Comparison of ENCODE assay signal across 24 cellular contexts in the genomic region with DNA sequence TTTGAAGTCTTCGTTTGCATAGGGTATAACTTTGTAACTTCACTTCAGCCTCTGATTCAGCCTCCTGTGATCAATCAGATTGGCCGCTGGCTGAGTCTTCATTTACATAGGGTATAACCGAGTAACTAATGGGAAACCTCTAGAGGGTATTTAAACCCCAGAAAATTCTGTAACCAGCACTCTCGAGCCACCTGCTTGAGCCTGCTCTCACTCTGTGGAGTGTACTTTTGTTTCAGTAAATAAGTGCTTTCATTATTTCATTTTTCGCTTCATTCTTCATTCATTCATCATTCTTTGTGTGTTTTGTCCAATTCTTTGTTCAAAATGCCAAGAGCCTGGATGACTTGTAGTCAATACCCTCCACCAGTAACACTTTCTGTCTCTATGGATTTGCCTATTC. TPM values are rescaled to one million over a fixed set of nuclear protein-coding genes. Genes with fewer than 3 reads are reported as not detected.
DNase-seq lines count a peak whose midpoint lies in the region; ATAC-seq and TF ChIP-seq lines count a peak whose summit lies in the region.
"Had no signal": no experiment of that assay in that cellular context is flagged by ENCODE, and none has a peak within 500 bp of the region (broad histone marks: within the 10 kb centered on the region; RNA-seq: fewer than 3 reads in every experiment).

No MANE protein-coding gene starts in this region.

- H3K9me2 ChIP-seq in SK-N-SH: no peaks in the 10 kb centered on the region

- H3K4me2 ChIP-seq in SK-N-SH: peak overlapping the region; percentile 34; the same call in 1 of the 2 replicates
- H3K4me2 ChIP-seq: BLaER1 had no signal

- peaks cover 100% of the 10 kb centered on the region for H3K79me2 ChIP-seq in SK-N-SH (ENCODE audit: insufficient read depth)

- H3K9ac ChIP-seq in SK-N-SH: no peak overlapping the region
- H3K9ac ChIP-seq: BLaER1 had no signal

- TF ChIP-seq EP300 in SK-N-SH (IDR thresholded peaks at IDR 0.05; ENCODE audit: borderline replicate concordance in 1 of 2, low read depth in 1 of 2, low read length in 1 of 2): no peak

- 45% methylated on average over 5 of the region's 5 CpGs for WGBS in SK-N-SH (ENCODE audit: low lambda C conversion rate)

- no peak overlapping the region for H2AFZ ChIP-seq in SK-N-SH (ENCODE audit: low read depth)

- H3K9me3 ChIP-seq in SK-N-SH: no peaks in the 10 kb centered on the region
- H3K9me3 ChIP-seq: BE2C had no signal

- H4K20me1 ChIP-seq in SK-N-SH (ENCODE audit: insufficient read depth): peaks cover 98% of the 10 kb centered on the region
- H4K20me1 ChIP-seq: BLaER1 had no signal

- CTCF ChIA-PET in SK-N-SH (lab: Yijun Ruan, JAX): no interaction called here

- no peak for ATAC-seq in SK-N-SH treated with all-trans-retinoic acid at 6 μM for 48 hours
- no peak for ATAC-seq in HG03521 (IDR thresholded peaks at IDR 0.05; ENCODE audit: unreplicated experiment)
- ATAC-seq: GM12878 had no signal

- H3K4me1 ChIP-seq in SK-N-SH (ENCODE audit: control insufficient read depth in 1 of 2, insufficient read depth in 2 of 2, low read depth in 1 of 2, low read length in 1 of 2): peaks cover 0 to 11% of the 10 kb centered on the region in 2 experiments; a peak in 3 of 4 replicates
- H3K4me1 ChIP-seq: BE2C, BLaER1 had no signal

- no peak overlapping the region for H3K4me3 ChIP-seq in SK-N-SH (ENCODE audit: low read depth in 2 of 2, low read length in 1 of 2)
- H3K4me3 ChIP-seq: BLaER1, GM12878 had no signal

- H3K27ac ChIP-seq in SK-N-SH (ENCODE audit: low read depth in 2 of 2, low read length in 1 of 2): peak overlapping the region; percentile 47 to 77; a peak in 2 of 4 replicates
- peak overlapping the region; percentile 33; the same call in 1 of the 2 replicates for H3K27ac ChIP-seq in 22Rv1
- 0 out of 2 replicates have a peak overlapping the region, but pooled peaks have one; percentile 43 for H3K27ac ChIP-seq in VCaP
- H3K27ac ChIP-seq: BLaER1 had no signal

- no peak for TF ChIP-seq RAD21 in SK-N-SH (IDR thresholded peaks at IDR 0.05; ENCODE audit: low read length)

- peaks cover 3 to 50% of the 10 kb centered on the region in 2 experiments for H3K36me3 ChIP-seq in SK-N-SH (replicated peaks in 1 of 2; ENCODE audit: control insufficient read depth in 1 of 2, insufficient read depth in 2 of 2, low read length in 1 of 2)
- H3K36me3 ChIP-seq: BE2C, BLaER1 had no signal

- no peak for DNase-seq in SK-N-SH
- DNase-seq: 8988T; ACHN; BE2C; C1 segment of cervical spinal cord; CD4-positive, alpha-beta memory T cell; CD4-positive, CD25-positive, alpha-beta regulatory T cell; CD8-positive, alpha-beta memory T cell; COR-L47; DMS 273 treated with DMSO at 0.1 percent for 48 hours; DMS153; DMS53; DMS79; DND-41; EL; GDM1 had no signal

- POLR2A ChIA-PET in SK-N-SH (lab: Yijun Ruan, JAX): no interaction called here

- no peaks in the 10 kb centered on the region for H3K27me3 ChIP-seq in SK-N-SH (ENCODE audit: insufficient read depth)
- H3K27me3 ChIP-seq: BE2C, BLaER1 had no signal

- peaks cover 67% of the 10 kb centered on the region for H3F3A ChIP-seq in SK-N-SH (replicated peaks; ENCODE audit: insufficient read depth)

- no peak for TF ChIP-seq CTCF in SK-N-SH (IDR thresholded peaks at IDR 0.05)
- TF ChIP-seq CTCF in 22Rv1 (IDR thresholded peaks at IDR 0.05): no peak
- no peak for TF ChIP-seq CTCF in VCaP (conservative IDR thresholded peaks at IDR 0.05)

TF ChIP-seq in SK-N-SH, 30 proteins besides CTCF, POLR2A, EP300 and RAD21 (continues in another document):
- TF ChIP-seq EZH2phosphoT487 (IDR thresholded peaks at IDR 0.05; ENCODE audit: borderline replicate concordance, low read depth): no peak
- TF ChIP-seq SIN3A (IDR thresholded peaks at IDR 0.05; ENCODE audit: borderline replicate concordance, low read depth, low read length): no peak
- TF ChIP-seq, protein P1, sequence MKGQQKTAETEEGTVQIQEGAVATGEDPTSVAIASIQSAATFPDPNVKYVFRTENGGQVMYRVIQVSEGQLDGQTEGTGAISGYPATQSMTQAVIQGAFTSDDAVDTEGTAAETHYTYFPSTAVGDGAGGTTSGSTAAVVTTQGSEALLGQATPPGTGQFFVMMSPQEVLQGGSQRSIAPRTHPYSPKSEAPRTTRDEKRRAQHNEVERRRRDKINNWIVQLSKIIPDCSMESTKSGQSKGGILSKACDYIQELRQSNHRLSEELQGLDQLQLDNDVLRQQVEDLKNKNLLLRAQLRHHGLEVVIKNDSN (IDR thresholded peaks at IDR 0.05; ENCODE audit: borderline replicate concordance, low read depth): no peak
- no peak for TF ChIP-seq CHD2 (IDR thresholded peaks at IDR 0.05; ENCODE audit: low read length, partially characterized antibody)
- TF ChIP-seq, protein P2, sequence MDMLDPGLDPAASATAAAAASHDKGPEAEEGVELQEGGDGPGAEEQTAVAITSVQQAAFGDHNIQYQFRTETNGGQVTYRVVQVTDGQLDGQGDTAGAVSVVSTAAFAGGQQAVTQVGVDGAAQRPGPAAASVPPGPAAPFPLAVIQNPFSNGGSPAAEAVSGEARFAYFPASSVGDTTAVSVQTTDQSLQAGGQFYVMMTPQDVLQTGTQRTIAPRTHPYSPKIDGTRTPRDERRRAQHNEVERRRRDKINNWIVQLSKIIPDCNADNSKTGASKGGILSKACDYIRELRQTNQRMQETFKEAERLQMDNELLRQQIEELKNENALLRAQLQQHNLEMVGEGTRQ (IDR thresholded peaks at IDR 0.05; ENCODE audit: borderline replicate concordance, low read depth, low read length): no peak
- TF ChIP-seq RFX5 (IDR thresholded peaks at IDR 0.05; ENCODE audit: low read length): no peak
- no peak for TF ChIP-seq FOSL2 (IDR thresholded peaks at IDR 0.05; ENCODE audit: borderline replicate concordance, low read depth)
- TF ChIP-seq MEF2A (IDR thresholded peaks at IDR 0.05; ENCODE audit: borderline replicate concordance, low read depth): no peak
- no peak for TF ChIP-seq SMC3 (IDR thresholded peaks at IDR 0.05; ENCODE audit: low read depth, low read length)
- TF ChIP-seq, protein P3, sequence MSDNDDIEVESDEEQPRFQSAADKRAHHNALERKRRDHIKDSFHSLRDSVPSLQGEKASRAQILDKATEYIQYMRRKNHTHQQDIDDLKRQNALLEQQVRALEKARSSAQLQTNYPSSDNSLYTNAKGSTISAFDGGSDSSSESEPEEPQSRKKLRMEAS (IDR thresholded peaks at IDR 0.05; ENCODE audit: low read depth): no peak
- TF ChIP-seq JUND (IDR thresholded peaks at IDR 0.05): no peak
- no peak for TF ChIP-seq RCOR1 (IDR thresholded peaks at IDR 0.05; ENCODE audit: low read length)
- TF ChIP-seq NRF1 (IDR thresholded peaks at IDR 0.05; ENCODE audit: low read depth, low read length): no peak
- no peak for TF ChIP-seq TAF1 (IDR thresholded peaks at IDR 0.05; ENCODE audit: borderline replicate concordance, low read depth, low read length)
- TF ChIP-seq POLR2AphosphoS5 (IDR thresholded peaks at IDR 0.05; ENCODE audit: low read depth, low read length): no peak
- TF ChIP-seq MXI1 (IDR thresholded peaks at IDR 0.05; ENCODE audit: low read depth, low read length): no peak
- no peak for TF ChIP-seq RXRA (IDR thresholded peaks at IDR 0.05; ENCODE audit: borderline replicate concordance, low read depth)

TF ChIP-seq in SK-N-SH treated with all-trans-retinoic acid at 6 μM for 48 hours, 23 proteins besides CTCF, POLR2A, EP300 and RAD21:
- TF ChIP-seq, protein P4, sequence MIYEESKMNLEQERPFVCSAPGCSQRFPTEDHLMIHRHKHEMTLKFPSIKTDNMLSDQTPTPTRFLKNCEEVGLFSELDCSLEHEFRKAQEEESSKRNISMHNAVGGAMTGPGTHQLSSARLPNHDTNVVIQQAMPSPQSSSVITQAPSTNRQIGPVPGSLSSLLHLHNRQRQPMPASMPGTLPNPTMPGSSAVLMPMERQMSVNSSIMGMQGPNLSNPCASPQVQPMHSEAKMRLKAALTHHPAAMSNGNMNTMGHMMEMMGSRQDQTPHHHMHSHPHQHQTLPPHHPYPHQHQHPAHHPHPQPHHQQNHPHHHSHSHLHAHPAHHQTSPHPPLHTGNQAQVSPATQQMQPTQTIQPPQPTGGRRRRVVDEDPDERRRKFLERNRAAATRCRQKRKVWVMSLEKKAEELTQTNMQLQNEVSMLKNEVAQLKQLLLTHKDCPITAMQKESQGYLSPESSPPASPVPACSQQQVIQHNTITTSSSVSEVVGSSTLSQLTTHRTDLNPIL (CRISPR knock-in tag; IDR thresholded peaks at IDR 0.05; ENCODE audit: low read depth): no peak
TF ChIP-seq in SK-N-SH treated with all-trans-retinoic acid at 6 μM for 48 hours: peak in this region for 0.

RNA-seq across cellular contexts. Expression of a gene that starts 56.4 kb away (rescaled TPM):
- polyA plus RNA-seq in SK-N-SH (2012; rRNA removed): 48.7 and 49.9 TPM in 2 replicates
- polyA plus RNA-seq in SK-N-SH (2012; cell fraction: cytosol; rRNA removed): 36.6 and 44.8 TPM in 2 replicates
- 23.7 and 33.6 TPM in 2 replicates for polyA plus RNA-seq in SK-N-SH (2012; cell fraction: nucleus; rRNA removed)
- polyA plus RNA-seq: AG04450; CD14-positive monocyte; CD4-positive, alpha-beta memory T cell; CD4-positive, CD25-positive, alpha-beta regulatory T cell; CD8-positive, alpha-beta memory T cell had no signal
